12 cellular contexts compared by ENCODE assay signal in the genomic region with DNA sequence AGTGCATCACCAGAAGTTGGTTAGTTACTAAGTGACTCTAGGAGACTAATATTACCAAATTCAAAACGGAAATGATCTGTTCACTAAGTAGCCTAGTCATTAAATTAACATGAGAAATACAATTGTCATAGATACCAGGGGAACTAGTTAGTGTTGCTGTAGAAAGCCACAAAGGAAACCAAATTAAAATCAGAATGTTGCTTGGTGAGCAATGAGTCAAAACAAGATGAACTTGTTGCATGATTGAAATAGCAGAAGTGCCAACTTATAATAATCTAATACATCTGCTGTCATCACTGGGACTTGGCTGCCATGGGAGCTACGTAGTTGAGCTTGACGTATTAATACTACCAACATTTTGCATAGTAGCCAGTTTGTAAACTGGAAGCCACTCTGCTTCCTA.
DNase-seq lines count a peak whose midpoint lies in the region; ATAC-seq and TF ChIP-seq lines count a peak whose summit lies in the region.
"Had no signal": no experiment of that assay in that cellular context is flagged by ENCODE, and none has a peak within 500 bp of the region (broad histone marks: within the 10 kb centered on the region; RNA-seq: fewer than 3 reads in every experiment).

No MANE protein-coding gene starts in this region.

- H3K4me3 Mint-ChIP-seq in T-helper 2 cell treated with Interferon-gamma antibody and Interleukin-4, amounts not matched to agents 5 μg/mL and 100 μg/mL, for 36 hours = no peak overlapping the region

- no peaks in the 10 kb centered on the region for H3K36me3 Mint-ChIP-seq in T-helper 2 cell treated with Interferon-gamma antibody and Interleukin-4, amounts not matched to agents 5 μg/mL and 100 μg/mL, for 36 hours (ENCODE audit: low read depth)

- H3K9me3 Mint-ChIP-seq in T-helper 2 cell treated with Interferon-gamma antibody and Interleukin-4, amounts not matched to agents 5 μg/mL and 100 μg/mL, for 36 hours = no peaks in the 10 kb centered on the region

- intact Hi-C loops in lower leg skin (cut with DNase I; ENCODE audit: low total_unique reads) = loop anchor here (10.0 kb wide), 1 partner anchor 305 kb away; no protein-coding TSS in a partner anchor

- no peak for TF ChIP-seq POLR2A in lower leg skin (IDR thresholded peaks at IDR 0.05)

- H3K27ac Mint-ChIP-seq in T-helper 2 cell treated with Interferon-gamma antibody and Interleukin-4, amounts not matched to agents 5 μg/mL and 100 μg/mL, for 36 hours = no peak overlapping the region

- ATAC-seq in GM19395 (IDR thresholded peaks at IDR 0.05; ENCODE audit: unreplicated experiment) = peak; percentile 73
- peak; percentile 71 for ATAC-seq in HG02870 (IDR thresholded peaks at IDR 0.05; ENCODE audit: unreplicated experiment)

- DNase-seq in AG20443 (ENCODE audit: low spot score) (peak; percentile 12), HS-5 (ENCODE audit: low read depth) (peak; percentile 11), lower leg skin (ENCODE audit: low spot score in 2 of 2) (no peak), DMS53 (lab: John Stamatoyannopoulos, UW) (no peak), NCI-H446 treated with DMSO at 0.1 percent for 48 hours (lab: John Stamatoyannopoulos, UW) (no peak)
- no peak for DNase-seq in T-helper 2 cell treated with Interferon-gamma antibody and Interleukin-4, amounts not matched to agents 5 μg/mL and 100 μg/mL, for 36 hours (ENCODE audit: low spot score)
- DNase-seq: ACHN; activated naive CD4-positive, alpha-beta T cell treated with Interleukin-2 at 50 U/mL for 16 hours; KBM-7; ovary had no signal

- no peak overlapping the region for H3K4me3 ChIP-seq in lower leg skin (ENCODE audit: low read depth, poor library complexity, severe bottlenecking)
- H3K4me3 ChIP-seq: ovary had no signal

- no peak for TF ChIP-seq CTCF in lower leg skin (IDR thresholded peaks at IDR 0.05)

- H3K4me1 Mint-ChIP-seq in T-helper 2 cell treated with Interferon-gamma antibody and Interleukin-4, amounts not matched to agents 5 μg/mL and 100 μg/mL, for 36 hours (ENCODE audit: low read depth) = peaks cover 3% of the 10 kb centered on the region

- no peaks in the 10 kb centered on the region for H3K27me3 Mint-ChIP-seq in T-helper 2 cell treated with Interferon-gamma antibody and Interleukin-4, amounts not matched to agents 5 μg/mL and 100 μg/mL, for 36 hours (ENCODE audit: low read depth)

- WGBS in lower leg skin, 2 donors = 34 to 40% methylated on average over 3 of the region's 3 CpGs

Comparison
In these comparisons a context has a peak if more than half of its experiments do, and no peak if none do; other contexts are left out.
1. DNase-seq: peak in AG20443 (single experiment) and HS-5 (single experiment); none in lower leg skin (0 of 2), T-helper 2 cell treated with Interferon-gamma antibody and Interleukin-4, amounts not matched to agents 5 μg/mL and 100 μg/mL, for 36 hours (single experiment), DMS53 (single experiment) and NCI-H446 treated with DMSO at 0.1 percent for 48 hours (single experiment).